ENCODE assay signal across 12 cellular contexts in genomic region chr14:66174453-66174891, GRCh38.
"Had no signal": no experiment of that assay in that cellular context is flagged by ENCODE, and none has a peak within 500 bp of the region (broad histone marks: within the 10 kb centered on the region; RNA-seq: fewer than 3 reads in every experiment).

No MANE protein-coding gene starts in this region.

- H3K9me3 ChIP-seq: gastrocnemius medialis, psoas muscle, testis had no signal

- H3K27ac ChIP-seq: body of pancreas, gastrocnemius medialis, heart right ventricle, left lung, psoas muscle, testis had no signal

- ATAC-seq: body of pancreas, gastrocnemius medialis, left lung, psoas muscle had no signal

- H3K4me3 ChIP-seq: body of pancreas, gastrocnemius medialis, heart right ventricle, left lung, psoas muscle, testis had no signal

- H3K36me3 ChIP-seq: gastrocnemius medialis, heart right ventricle, left lung had no signal

- H3K4me1 ChIP-seq: body of pancreas, gastrocnemius medialis, heart right ventricle, left lung, psoas muscle, testis had no signal

- H3K27me3 ChIP-seq: body of pancreas, gastrocnemius medialis, left lung, testis had no signal

- DNase-seq: activated naive CD4-positive, alpha-beta T cell treated with anti-CD3 and anti-CD28 coated beads, Interleukin-2, amount 50 U/mL, for 16 hours; body of pancreas; dermis blood vessel endothelial cell; gastrocnemius medialis; heart right ventricle; islet precursor cell; left lung; mesenchymal stem cell; psoas muscle; stimulated activated CD4-positive, alpha-beta T cell treated with anti-CD3 and anti-CD28 coated beads, Interleukin-4, amount 100 ng/mL, for 1 hour; stimulated activated CD8-positive, alpha-beta memory T cell treated with anti-CD3 and anti-CD28 coated beads, Interleukin-4, amount 100 ng/mL, for 48 hours; testis had no signal
